1 cellular context compared by ENCODE assay signal in genomic region chr11:75530577-75530976, GRCh38.
TF ChIP-seq lines count a peak whose summit lies in the region.

No MANE protein-coding gene starts in this region.

TF ChIP-seq in HepG2, 621 proteins besides CTCF, POLR2A, EP300 and RAD21 (continues in another document):
- TF ChIP-seq KMT2B (CRISPR knock-in tag; IDR thresholded peaks at IDR 0.05) (no peak), ZSCAN31 (CRISPR knock-in tag; IDR thresholded peaks at IDR 0.05; ENCODE audit: low read depth) (no peak), CENPT (CRISPR knock-in tag; IDR thresholded peaks at IDR 0.05; ENCODE audit: low read depth) (no peak), HNF4G (IDR thresholded peaks at IDR 0.05; ENCODE audit: borderline replicate concordance, low read depth, low read length) (0 out of 2 replicates have a peak, but pooled peaks have one; percentile 12), HNF4G (CRISPR knock-in tag; IDR thresholded peaks at IDR 0.05; ENCODE audit: borderline replicate concordance, low read depth) (no peak), HNF4A (CRISPR knock-in tag; IDR thresholded peaks at IDR 0.05) (0 out of 2 replicates have a peak, but pooled peaks have one; percentile 33), JARID2 (CRISPR knock-in tag; IDR thresholded peaks at IDR 0.05; ENCODE audit: insufficient replicate concordance) (no peak), ZNF646 (CRISPR knock-in tag; IDR thresholded peaks at IDR 0.05) (no peak), ZNF235 (CRISPR knock-in tag; IDR thresholded peaks at IDR 0.05; ENCODE audit: borderline replicate concordance) (no peak), CBX1 (IDR thresholded peaks at IDR 0.05; ENCODE audit: low read depth) (no peak), ZNF570 (CRISPR knock-in tag; IDR thresholded peaks at IDR 0.05; ENCODE audit: borderline replicate concordance) (no peak), ZNF256 (CRISPR knock-in tag; conservative IDR thresholded peaks at IDR 0.05) (no peak), GATAD2A (CRISPR knock-in tag; IDR thresholded peaks at IDR 0.05) (peak; percentile 38; the same call in 1 of the 2 replicates), HOXA5 (CRISPR knock-in tag; IDR thresholded peaks at IDR 0.05) (no peak), ZSCAN25 (CRISPR knock-in tag; IDR thresholded peaks at IDR 0.05) (no peak), PAF1 (CRISPR knock-in tag; IDR thresholded peaks at IDR 0.05) (no peak), ZBTB42 (CRISPR knock-in tag; IDR thresholded peaks at IDR 0.05) (no peak), ISL2 (CRISPR knock-in tag; IDR thresholded peaks at IDR 0.05) (no peak), CEBPG (CRISPR knock-in tag; IDR thresholded peaks at IDR 0.05) (no peak), HDAC2 (CRISPR knock-in tag; IDR thresholded peaks at IDR 0.05) (peak; percentile 17; the same call in 1 of the 2 replicates), ZNF354B (CRISPR knock-in tag; IDR thresholded peaks at IDR 0.05) (no peak), USF2 (IDR thresholded peaks at IDR 0.05; ENCODE audit: low read depth, low read length) (no peak), USF2 (CRISPR knock-in tag; IDR thresholded peaks at IDR 0.05; ENCODE audit: borderline replicate concordance) (no peak), SRSF4 (IDR thresholded peaks at IDR 0.05; ENCODE audit: low read depth, low read length, poor library complexity, severe bottlenecking) (no peak), ZNF430 (CRISPR knock-in tag; IDR thresholded peaks at IDR 0.05) (no peak), TAF15 (IDR thresholded peaks at IDR 0.05; ENCODE audit: low read depth, low read length, poor library complexity, severe bottlenecking) (no peak), NFKBIZ (CRISPR knock-in tag; IDR thresholded peaks at IDR 0.05) (no peak), STAT6 (CRISPR knock-in tag; IDR thresholded peaks at IDR 0.05; ENCODE audit: borderline replicate concordance) (no peak), SALL1 (CRISPR knock-in tag; IDR thresholded peaks at IDR 0.05) (peak; percentile 38; the same call in 1 of the 2 replicates), KLF12 (CRISPR knock-in tag; IDR thresholded peaks at IDR 0.05; ENCODE audit: borderline replicate concordance) (no peak)
- TF ChIP-seq, protein P1, sequence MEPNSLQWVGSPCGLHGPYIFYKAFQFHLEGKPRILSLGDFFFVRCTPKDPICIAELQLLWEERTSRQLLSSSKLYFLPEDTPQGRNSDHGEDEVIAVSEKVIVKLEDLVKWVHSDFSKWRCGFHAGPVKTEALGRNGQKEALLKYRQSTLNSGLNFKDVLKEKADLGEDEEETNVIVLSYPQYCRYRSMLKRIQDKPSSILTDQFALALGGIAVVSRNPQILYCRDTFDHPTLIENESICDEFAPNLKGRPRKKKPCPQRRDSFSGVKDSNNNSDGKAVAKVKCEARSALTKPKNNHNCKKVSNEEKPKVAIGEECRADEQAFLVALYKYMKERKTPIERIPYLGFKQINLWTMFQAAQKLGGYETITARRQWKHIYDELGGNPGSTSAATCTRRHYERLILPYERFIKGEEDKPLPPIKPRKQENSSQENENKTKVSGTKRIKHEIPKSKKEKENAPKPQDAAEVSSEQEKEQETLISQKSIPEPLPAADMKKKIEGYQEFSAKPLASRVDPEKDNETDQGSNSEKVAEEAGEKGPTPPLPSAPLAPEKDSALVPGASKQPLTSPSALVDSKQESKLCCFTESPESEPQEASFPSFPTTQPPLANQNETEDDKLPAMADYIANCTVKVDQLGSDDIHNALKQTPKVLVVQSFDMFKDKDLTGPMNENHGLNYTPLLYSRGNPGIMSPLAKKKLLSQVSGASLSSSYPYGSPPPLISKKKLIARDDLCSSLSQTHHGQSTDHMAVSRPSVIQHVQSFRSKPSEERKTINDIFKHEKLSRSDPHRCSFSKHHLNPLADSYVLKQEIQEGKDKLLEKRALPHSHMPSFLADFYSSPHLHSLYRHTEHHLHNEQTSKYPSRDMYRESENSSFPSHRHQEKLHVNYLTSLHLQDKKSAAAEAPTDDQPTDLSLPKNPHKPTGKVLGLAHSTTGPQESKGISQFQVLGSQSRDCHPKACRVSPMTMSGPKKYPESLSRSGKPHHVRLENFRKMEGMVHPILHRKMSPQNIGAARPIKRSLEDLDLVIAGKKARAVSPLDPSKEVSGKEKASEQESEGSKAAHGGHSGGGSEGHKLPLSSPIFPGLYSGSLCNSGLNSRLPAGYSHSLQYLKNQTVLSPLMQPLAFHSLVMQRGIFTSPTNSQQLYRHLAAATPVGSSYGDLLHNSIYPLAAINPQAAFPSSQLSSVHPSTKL (CRISPR knock-in tag; IDR thresholded peaks at IDR 0.05): 0 out of 2 replicates have a peak, but pooled peaks have one; percentile 11
- TF ChIP-seq, protein P2, sequence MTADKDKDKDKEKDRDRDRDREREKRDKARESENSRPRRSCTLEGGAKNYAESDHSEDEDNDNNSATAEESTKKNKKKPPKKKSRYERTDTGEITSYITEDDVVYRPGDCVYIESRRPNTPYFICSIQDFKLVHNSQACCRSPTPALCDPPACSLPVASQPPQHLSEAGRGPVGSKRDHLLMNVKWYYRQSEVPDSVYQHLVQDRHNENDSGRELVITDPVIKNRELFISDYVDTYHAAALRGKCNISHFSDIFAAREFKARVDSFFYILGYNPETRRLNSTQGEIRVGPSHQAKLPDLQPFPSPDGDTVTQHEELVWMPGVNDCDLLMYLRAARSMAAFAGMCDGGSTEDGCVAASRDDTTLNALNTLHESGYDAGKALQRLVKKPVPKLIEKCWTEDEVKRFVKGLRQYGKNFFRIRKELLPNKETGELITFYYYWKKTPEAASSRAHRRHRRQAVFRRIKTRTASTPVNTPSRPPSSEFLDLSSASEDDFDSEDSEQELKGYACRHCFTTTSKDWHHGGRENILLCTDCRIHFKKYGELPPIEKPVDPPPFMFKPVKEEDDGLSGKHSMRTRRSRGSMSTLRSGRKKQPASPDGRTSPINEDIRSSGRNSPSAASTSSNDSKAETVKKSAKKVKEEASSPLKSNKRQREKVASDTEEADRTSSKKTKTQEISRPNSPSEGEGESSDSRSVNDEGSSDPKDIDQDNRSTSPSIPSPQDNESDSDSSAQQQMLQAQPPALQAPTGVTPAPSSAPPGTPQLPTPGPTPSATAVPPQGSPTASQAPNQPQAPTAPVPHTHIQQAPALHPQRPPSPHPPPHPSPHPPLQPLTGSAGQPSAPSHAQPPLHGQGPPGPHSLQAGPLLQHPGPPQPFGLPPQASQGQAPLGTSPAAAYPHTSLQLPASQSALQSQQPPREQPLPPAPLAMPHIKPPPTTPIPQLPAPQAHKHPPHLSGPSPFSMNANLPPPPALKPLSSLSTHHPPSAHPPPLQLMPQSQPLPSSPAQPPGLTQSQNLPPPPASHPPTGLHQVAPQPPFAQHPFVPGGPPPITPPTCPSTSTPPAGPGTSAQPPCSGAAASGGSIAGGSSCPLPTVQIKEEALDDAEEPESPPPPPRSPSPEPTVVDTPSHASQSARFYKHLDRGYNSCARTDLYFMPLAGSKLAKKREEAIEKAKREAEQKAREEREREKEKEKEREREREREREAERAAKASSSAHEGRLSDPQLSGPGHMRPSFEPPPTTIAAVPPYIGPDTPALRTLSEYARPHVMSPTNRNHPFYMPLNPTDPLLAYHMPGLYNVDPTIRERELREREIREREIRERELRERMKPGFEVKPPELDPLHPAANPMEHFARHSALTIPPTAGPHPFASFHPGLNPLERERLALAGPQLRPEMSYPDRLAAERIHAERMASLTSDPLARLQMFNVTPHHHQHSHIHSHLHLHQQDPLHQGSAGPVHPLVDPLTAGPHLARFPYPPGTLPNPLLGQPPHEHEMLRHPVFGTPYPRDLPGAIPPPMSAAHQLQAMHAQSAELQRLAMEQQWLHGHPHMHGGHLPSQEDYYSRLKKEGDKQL (CRISPR knock-in tag; IDR thresholded peaks at IDR 0.05; ENCODE audit: low read depth): no peak
- TF ChIP-seq, protein P3, sequence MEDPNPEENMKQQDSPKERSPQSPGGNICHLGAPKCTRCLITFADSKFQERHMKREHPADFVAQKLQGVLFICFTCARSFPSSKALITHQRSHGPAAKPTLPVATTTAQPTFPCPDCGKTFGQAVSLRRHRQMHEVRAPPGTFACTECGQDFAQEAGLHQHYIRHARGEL (CRISPR knock-in tag; IDR thresholded peaks at IDR 0.05): no peak
- TF ChIP-seq, protein P4, sequence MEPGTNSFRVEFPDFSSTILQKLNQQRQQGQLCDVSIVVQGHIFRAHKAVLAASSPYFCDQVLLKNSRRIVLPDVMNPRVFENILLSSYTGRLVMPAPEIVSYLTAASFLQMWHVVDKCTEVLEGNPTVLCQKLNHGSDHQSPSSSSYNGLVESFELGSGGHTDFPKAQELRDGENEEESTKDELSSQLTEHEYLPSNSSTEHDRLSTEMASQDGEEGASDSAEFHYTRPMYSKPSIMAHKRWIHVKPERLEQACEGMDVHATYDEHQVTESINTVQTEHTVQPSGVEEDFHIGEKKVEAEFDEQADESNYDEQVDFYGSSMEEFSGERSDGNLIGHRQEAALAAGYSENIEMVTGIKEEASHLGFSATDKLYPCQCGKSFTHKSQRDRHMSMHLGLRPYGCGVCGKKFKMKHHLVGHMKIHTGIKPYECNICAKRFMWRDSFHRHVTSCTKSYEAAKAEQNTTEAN (CRISPR knock-in tag; conservative IDR thresholded peaks at IDR 0.05): no peak
- TF ChIP-seq, protein P5, sequence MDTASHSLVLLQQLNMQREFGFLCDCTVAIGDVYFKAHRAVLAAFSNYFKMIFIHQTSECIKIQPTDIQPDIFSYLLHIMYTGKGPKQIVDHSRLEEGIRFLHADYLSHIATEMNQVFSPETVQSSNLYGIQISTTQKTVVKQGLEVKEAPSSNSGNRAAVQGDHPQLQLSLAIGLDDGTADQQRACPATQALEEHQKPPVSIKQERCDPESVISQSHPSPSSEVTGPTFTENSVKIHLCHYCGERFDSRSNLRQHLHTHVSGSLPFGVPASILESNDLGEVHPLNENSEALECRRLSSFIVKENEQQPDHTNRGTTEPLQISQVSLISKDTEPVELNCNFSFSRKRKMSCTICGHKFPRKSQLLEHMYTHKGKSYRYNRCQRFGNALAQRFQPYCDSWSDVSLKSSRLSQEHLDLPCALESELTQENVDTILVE (CRISPR knock-in tag; IDR thresholded peaks at IDR 0.05): no peak
